ENCODE assay signal across 11 cellular contexts in the genomic region with DNA sequence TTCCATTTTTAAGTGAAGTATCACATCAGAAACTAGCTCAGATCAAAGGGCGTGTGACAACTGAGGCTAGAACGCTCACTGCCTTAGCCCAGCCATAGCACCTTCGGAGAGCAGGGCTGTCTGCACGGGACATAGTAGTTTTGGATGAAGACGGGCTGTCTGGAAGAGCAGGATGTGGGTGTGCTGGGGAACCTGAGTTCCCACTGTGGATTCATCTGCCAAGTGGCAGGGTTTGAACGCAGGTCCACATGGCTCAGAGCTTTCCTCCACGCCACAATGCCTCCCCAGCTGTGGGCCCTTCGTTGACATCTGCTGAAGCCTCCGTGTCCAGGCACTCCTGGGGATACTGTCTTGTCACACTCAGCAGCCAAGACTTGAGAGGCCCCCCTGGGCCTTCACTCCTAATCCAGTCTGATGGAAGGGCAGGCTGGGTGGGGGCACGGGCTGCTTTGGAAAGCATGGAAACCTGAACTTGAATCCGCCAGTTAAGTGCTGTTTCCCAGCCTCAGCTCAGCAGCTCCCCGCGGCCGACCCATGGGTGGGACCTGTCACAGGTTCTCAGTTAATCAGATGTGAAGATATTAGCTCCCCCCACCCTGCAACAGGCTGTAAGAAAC.
DNase-seq lines count a peak whose midpoint lies in the region; ATAC-seq, FAIRE-seq and TF ChIP-seq lines count a peak whose summit lies in the region.
"Had no signal": no experiment of that assay in that cellular context is flagged by ENCODE, and none has a peak within 500 bp of the region (broad histone marks: within the 10 kb centered on the region; RNA-seq: fewer than 3 reads in every experiment).

No MANE protein-coding gene starts in this region.

- BruUV-seq in HepG2 (replicated peaks; lab: Mats Ljungman, UMichigan) = no TSS peak

- ATAC-seq in A549 = peak in 1 of 2 experiments; percentile 0; a peak in 3 of 6 replicates
- ATAC-seq in HepG2 = no peak
- no peak for ATAC-seq in gastrocnemius medialis
- ATAC-seq in HG03342 (IDR thresholded peaks at IDR 0.05; ENCODE audit: unreplicated experiment) = no peak
- ATAC-seq in HG03025 (IDR thresholded peaks at IDR 0.05; ENCODE audit: low FRiP score, unreplicated experiment) = no peak

- H3K4me3 ChIP-seq in A549 (no peak overlapping the region), SJSA1 (no peak overlapping the region), HepG2 (replicated peaks in 1 of 3; ENCODE audit: insufficient read depth in 1 of 3, low read depth in 2 of 3, low read length in 3 of 3) (no peak overlapping the region), gastrocnemius medialis (no peak overlapping the region)

- peak overlapping the region; percentile 63 to 78; a peak in 5 of 6 replicates for H3K27ac ChIP-seq in A549
- peak overlapping the region; percentile 71 for H3K27ac ChIP-seq in SJSA1
- H3K27ac ChIP-seq in HepG2 (ENCODE audit: extremely low read length, insufficient read depth, low read length) = no peak overlapping the region
- H3K27ac ChIP-seq in gastrocnemius medialis = peak overlapping the region; percentile 87 to 96 (median 90)

- POLR2A ChIA-PET in A549 (lab: Yijun Ruan, JAX) (interaction anchor here (0.6 to 1.2 kb wide), 2 partner anchors 408 to 420 kb away, joined by 3 to 5 read pairs; no protein-coding TSS in a partner anchor), HepG2 (lab: Yijun Ruan, JAX) (interaction anchor here (0.6 kb wide), 1 partner anchor 420 kb away, joined by 3 read pairs; no protein-coding TSS in a partner anchor)

- H2AFZ ChIP-seq in HepG2 (ENCODE audit: low read length) = no peak overlapping the region

- CTCF ChIA-PET in A549 (lab: Yijun Ruan, JAX) (interaction anchor here (0.9 to 2.7 kb wide), 9 partner anchors 11 to 420 kb away, joined by 3 to 11 read pairs (median 5); no protein-coding TSS in a partner anchor), HepG2 (lab: Yijun Ruan, JAX; ENCODE audit: low intra/inter-chr PET ratio, low total read pairs) (no interaction called here)

- no peaks in the 10 kb centered on the region for H3K79me2 ChIP-seq in HepG2 (ENCODE audit: insufficient read depth, low read length)

- DNase-seq in A549 (ENCODE audit: low read depth in 1 of 2, low spot score in 1 of 2) (peak in 1 of 2 experiments; percentile 41), SJSA1 (ENCODE audit: low read depth in 1 of 2, low spot score in 2 of 2) (peak in 1 of 2 experiments; percentile 17), HepG2 (ENCODE audit: low spot score) (no peak), gastrocnemius medialis (peak in 1 of 2 donors; percentile 33), foreskin melanocyte (no peak)
- DNase-seq in activated CD4-positive, alpha-beta T cell treated with anti-CD3 and anti-CD28 coated beads for 4 hours = no peak
- DNase-seq: activated naive CD4-positive, alpha-beta T cell treated with anti-CD3 and anti-CD28 coated beads, Interleukin-2, amount 10 ng/mL, durations not matched to agents 7 days and 5 days; NK-92 treated with Interleukin-12 subunit alpha and Interleukin-12 subunit beta, amount 100 ng/mL, for 24 hours; retina had no signal

- H4K20me1 ChIP-seq in HepG2 (ENCODE audit: insufficient read depth, low read length) = peaks cover 3% of the 10 kb centered on the region; the same call in 1 of the 2 replicates

- H3K9me3 ChIP-seq in A549 (no peaks in the 10 kb centered on the region), SJSA1 (replicated peaks) (no peaks in the 10 kb centered on the region), HepG2 (ENCODE audit: low read length) (no peaks in the 10 kb centered on the region), gastrocnemius medialis (no peaks in the 10 kb centered on the region)

- peaks cover 44% of the 10 kb centered on the region for H3K36me3 ChIP-seq in SJSA1
- peaks cover 24 to 40% of the 10 kb centered on the region in 2 experiments for H3K36me3 ChIP-seq in HepG2 (replicated peaks in 1 of 2; ENCODE audit: control insufficient read depth in 1 of 2, insufficient read depth in 2 of 2, low read length in 2 of 2)
- peaks cover 0 to 5% of the 10 kb centered on the region in 2 donors for H3K36me3 ChIP-seq in gastrocnemius medialis

- WGBS in A549 (ENCODE audit: missing lambda C conversion rate) = 72% methylated on average over 12 of the region's 14 CpGs
- 98% methylated on average over 12 of the region's 14 CpGs for WGBS in HepG2 (ENCODE audit: low lambda C conversion rate)

- H3K27me3 ChIP-seq in SJSA1 (replicated peaks) (no peaks in the 10 kb centered on the region), HepG2 (ENCODE audit: control insufficient read depth in 1 of 2, insufficient read depth in 2 of 2, low read length in 2 of 2) (no peaks in the 10 kb centered on the region; a peak in 1 of 5 replicates), gastrocnemius medialis (no peaks in the 10 kb centered on the region)

- TF ChIP-seq POLR2A in A549 (IDR thresholded peaks at IDR 0.05; ENCODE audit: low read length) (no peak), HepG2 (IDR thresholded peaks at IDR 0.05; ENCODE audit: insufficient read depth in 1 of 2, low read depth in 2 of 2, low read length in 2 of 2) (peak in 1 of 2 experiments; percentile 32; a peak in 1 of 4 replicates), gastrocnemius medialis (IDR thresholded peaks at IDR 0.05) (no peak)

- H3K4me2 ChIP-seq in A549 (peak overlapping the region; percentile 36), HepG2 (ENCODE audit: low read depth, low read length) (no peak overlapping the region)

- FAIRE-seq in A549 (lab: Jason Lieb, UNC) = no peak
- FAIRE-seq in HepG2 (lab: Jason Lieb, UNC) = no peak

- in situ Hi-C loops in HepG2 (cut with HindIII; ENCODE audit: extremely low pct_ligation_motif_present, low pct_unique_long_range_greater_than_20kb) (no loop called here), gastrocnemius medialis (cut with MboI; ENCODE audit: low sequenced_read_pairs in 4 of 4) (no loop called here)

- H3K4me1 ChIP-seq in A549 (peaks cover 90% of the 10 kb centered on the region), SJSA1 (replicated peaks) (peaks cover 73% of the 10 kb centered on the region), HepG2 (ENCODE audit: insufficient read depth, low read length) (peaks cover 18% of the 10 kb centered on the region), gastrocnemius medialis (peaks cover 86 to 88% of the 10 kb centered on the region in 2 donors)

- TF ChIP-seq RAD21 in A549 (conservative IDR thresholded peaks at IDR 0.05 in 1 of 2, IDR thresholded peaks at IDR 0.05 in 1 of 2) (no peak), HepG2 (CRISPR knock-in tag; IDR thresholded peaks at IDR 0.05) (no peak)

- TF ChIP-seq CTCF in A549 (IDR thresholded peaks at IDR 0.05) (no peak), HepG2 (CRISPR knock-in tag; IDR thresholded peaks at IDR 0.05) (no peak), gastrocnemius medialis (IDR thresholded peaks at IDR 0.05 in 4 of 5, conservative IDR thresholded peaks at IDR 0.05 in 1 of 5) (no peak)

- H3K9ac ChIP-seq in HepG2 (ENCODE audit: insufficient read depth, low read depth, low read length) = no peak overlapping the region

- intact Hi-C loops in HepG2 (cut with micrococcal nuclease; ENCODE audit: unreplicated experiment) = no loop called here
- intact Hi-C loops in gastrocnemius medialis (cut with DNase I; ENCODE audit: low total_unique reads) = no loop called here

- TF ChIP-seq EP300 in A549 (IDR thresholded peaks at IDR 0.05) (no peak), HepG2 (IDR thresholded peaks at IDR 0.05; ENCODE audit: low read depth in 2 of 2, low read length in 2 of 2) (no peak), HepG2 (CRISPR knock-in tag; IDR thresholded peaks at IDR 0.05; ENCODE audit: borderline replicate concordance) (no peak)

TF ChIP-seq in A549, 52 proteins besides CTCF, POLR2A, EP300 and RAD21 (continues in another document):
- TF ChIP-seq, protein P1, sequence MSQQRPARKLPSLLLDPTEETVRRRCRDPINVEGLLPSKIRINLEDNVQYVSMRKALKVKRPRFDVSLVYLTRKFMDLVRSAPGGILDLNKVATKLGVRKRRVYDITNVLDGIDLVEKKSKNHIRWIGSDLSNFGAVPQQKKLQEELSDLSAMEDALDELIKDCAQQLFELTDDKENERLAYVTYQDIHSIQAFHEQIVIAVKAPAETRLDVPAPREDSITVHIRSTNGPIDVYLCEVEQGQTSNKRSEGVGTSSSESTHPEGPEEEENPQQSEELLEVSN (IDR thresholded peaks at IDR 0.05; ENCODE audit: borderline replicate concordance, low read depth) = no peak
- TF ChIP-seq HEYL (CRISPR knock-in tag; IDR thresholded peaks at IDR 0.05) = 0 out of 2 replicates have a peak, but pooled peaks have one; percentile 29
- peak; percentile 13; the same call in 1 of the 2 replicates for TF ChIP-seq FOSB (CRISPR knock-in tag; IDR thresholded peaks at IDR 0.05)
- no peak for TF ChIP-seq ZNF302 (CRISPR knock-in tag; IDR thresholded peaks at IDR 0.05)

TF ChIP-seq in HepG2, 621 proteins besides CTCF, POLR2A, EP300 and RAD21:
- TF ChIP-seq ZNF138 (CRISPR knock-in tag; IDR thresholded peaks at IDR 0.05; ENCODE audit: low read depth) (no peak), CREM (IDR thresholded peaks at IDR 0.05) (no peak), CREM (CRISPR knock-in tag; IDR thresholded peaks at IDR 0.05) (no peak), ZNF430 (CRISPR knock-in tag; IDR thresholded peaks at IDR 0.05) (no peak), RBM22 (optimal IDR thresholded peaks at IDR 0.05; ENCODE audit: low read length) (peak; percentile 70), AGO2 (optimal IDR thresholded peaks at IDR 0.05; ENCODE audit: low read depth, low read length) (peak; percentile 76)
